Comparison of ENCODE assay signal across 12 cellular contexts in genomic region chr18:77013777-77014525, GRCh38.
DNase-seq lines count a peak whose midpoint lies in the region; ATAC-seq and TF ChIP-seq lines count a peak whose summit lies in the region.
"Had no signal": no experiment of that assay in that cellular context is flagged by ENCODE, and none has a peak within 500 bp of the region (broad histone marks: within the 10 kb centered on the region; RNA-seq: fewer than 3 reads in every experiment).

No MANE protein-coding gene starts in this region.

- H3K27ac Mint-ChIP-seq in MCF 10A (ENCODE audit: low read depth, unreplicated experiment), result no peak overlapping the region

- H3K27me3 Mint-ChIP-seq in MCF 10A (ENCODE audit: insufficient read depth, unreplicated experiment), result no peaks in the 10 kb centered on the region

- H3K4me3 ChIP-seq in breast epithelium (no peak overlapping the region), heart right ventricle (no peak overlapping the region), neutrophil (ENCODE audit: low read depth in 1 of 2, low read length in 1 of 2) (peak overlapping the region in 1 of 2 experiments; percentile 12), aorta (ENCODE audit: low read length in 2 of 2) (no peak overlapping the region)

- H3K4me1 Mint-ChIP-seq in MCF 10A (ENCODE audit: insufficient read depth, unreplicated experiment), result no peaks in the 10 kb centered on the region

- no peak overlapping the region for H3K4me3 Mint-ChIP-seq in MCF 10A (ENCODE audit: unreplicated experiment)

- BruUV-seq in MCF 10A (replicated peaks; lab: Mats Ljungman, UMichigan), result no TSS peak

- no peak for TF ChIP-seq POLR2A in breast epithelium (IDR thresholded peaks at IDR 0.05)

- TF ChIP-seq CTCF in breast epithelium (IDR thresholded peaks at IDR 0.05) (no peak), MCF 10A (IDR thresholded peaks at IDR 0.05; ENCODE audit: unreplicated experiment) (no peak), heart right ventricle (IDR thresholded peaks at IDR 0.05) (no peak), neutrophil (IDR thresholded peaks at IDR 0.05) (no peak)

- ATAC-seq in heart right ventricle (peak; percentile 86 to 98 (median 96)), aorta (ENCODE audit: low FRiP score) (peak; percentile 74), GM21526 (IDR thresholded peaks at IDR 0.05; ENCODE audit: low FRiP score, unreplicated experiment) (no peak), GM21381 (IDR thresholded peaks at IDR 0.05; ENCODE audit: unreplicated experiment) (no peak), GM18909 (IDR thresholded peaks at IDR 0.05; ENCODE audit: poor library complexity, unreplicated experiment) (no peak)

- WGBS in heart right ventricle, 2 donors, result 31 to 37% methylated on average over 18 of the region's 18 CpGs
- 50% methylated on average over 18 of the region's 18 CpGs for WGBS in aorta, 2 donors

- CTCF ChIA-PET in MCF 10A (lab: Yijun Ruan, JAX), result interaction anchor here (0.6 to 4.1 kb wide), 2 partner anchors 14 to 499 kb away, joined by 3 to 36 read pairs; no protein-coding TSS in a partner anchor

- intact Hi-C loops in breast epithelium (cut with DNase I; ENCODE audit: low total_unique reads) (no loop called here), MCF 10A (cut with micrococcal nuclease) (no loop called here), heart right ventricle (cut with DNase I) (loop anchor here in 2 of 10 donors (5.0 to 10.0 kb wide), 2 partner anchors 113 to 121 kb away; partner anchors contain the start of gene MBP (in 1 of the 2)), aorta (cut with DNase I) (no loop called here)

- DNase-seq in breast epithelium (ENCODE audit: low spot score in 2 of 2) (peak in 1 of 2 donors; percentile 36), MCF 10A (ENCODE audit: unreplicated experiment) (no peak), heart right ventricle (peak; percentile 48 to 68), aorta (peak; percentile 63 to 76)
- DNase-seq: activated naive CD4-positive, alpha-beta T cell; effector CD8-positive, alpha-beta T cell; NCI-H345; SHP77 treated with DMSO at 0.1 percent for 48 hours had no signal

- peaks cover 0 to 5% of the 10 kb centered on the region in 2 donors for H3K4me1 ChIP-seq in breast epithelium
- H3K4me1 ChIP-seq in heart right ventricle, result peaks cover 5 to 38% (median 32%) of the 10 kb centered on the region in 9 donors
- H3K4me1 ChIP-seq in neutrophil (ENCODE audit: control insufficient read depth in 1 of 2, insufficient read depth in 1 of 2, low read depth in 1 of 2, low read length in 1 of 2), result peaks cover 35 to 48% of the 10 kb centered on the region in 2 experiments
- no peaks in the 10 kb centered on the region for H3K4me1 ChIP-seq in aorta (ENCODE audit: control insufficient read depth in 1 of 2, insufficient read depth in 2 of 2, low read length in 2 of 2)

- peaks cover 11% of the 10 kb centered on the region for H3K9me3 Mint-ChIP-seq in MCF 10A (ENCODE audit: unreplicated experiment)

- peaks cover 18% of the 10 kb centered on the region for H3K36me3 Mint-ChIP-seq in MCF 10A (ENCODE audit: insufficient read depth, unreplicated experiment)

- H3K9me3 ChIP-seq in breast epithelium (no peaks in the 10 kb centered on the region), heart right ventricle (no peaks in the 10 kb centered on the region), neutrophil (no peaks in the 10 kb centered on the region), aorta (ENCODE audit: control insufficient read depth, low read length) (no peaks in the 10 kb centered on the region)

- H3K36me3 ChIP-seq in breast epithelium, result no peaks in the 10 kb centered on the region
- peaks cover 0 to 39% (median 0%) of the 10 kb centered on the region in 9 donors for H3K36me3 ChIP-seq in heart right ventricle
- H3K36me3 ChIP-seq in neutrophil, result peaks cover 93% of the 10 kb centered on the region
- H3K36me3 ChIP-seq in aorta (ENCODE audit: control insufficient read depth in 1 of 2, insufficient read depth in 2 of 2, low read length in 1 of 2), result peaks cover 0 to 1% of the 10 kb centered on the region in 2 donors

- no peaks in the 10 kb centered on the region for H3K27me3 ChIP-seq in breast epithelium
- H3K27me3 ChIP-seq in heart right ventricle, result no peaks in the 10 kb centered on the region
- no peaks in the 10 kb centered on the region for H3K27me3 ChIP-seq in neutrophil
- no peaks in the 10 kb centered on the region for H3K27me3 ChIP-seq in aorta (ENCODE audit: control insufficient read depth in 1 of 2, insufficient read depth in 2 of 2, low read length in 1 of 2)

- H3K27ac ChIP-seq in breast epithelium (peak overlapping the region; percentile 26 to 82), heart right ventricle (peak overlapping the region; percentile 30 to 85 (median 77)), neutrophil (peak overlapping the region; percentile 82), aorta (ENCODE audit: low read depth in 1 of 2, low read length in 2 of 2) (no peak overlapping the region)

- POLR2A ChIA-PET in MCF 10A (lab: Yijun Ruan, JAX), result no interaction called here

Comparison
In these comparisons a context has a peak if more than half of its experiments do, and no peak if none do; other contexts are left out.
1. H3K27ac ChIP-seq: peak in breast epithelium (2 of 2), heart right ventricle (10 of 10) and neutrophil (single experiment); none in aorta (0 of 2).
2. ATAC-seq: peak in heart right ventricle (8 of 8) and aorta (single experiment); none in GM21526 (single experiment), GM21381 (single experiment) and GM18909 (single experiment).